15 cellular contexts compared by ENCODE assay signal in the genomic region with DNA sequence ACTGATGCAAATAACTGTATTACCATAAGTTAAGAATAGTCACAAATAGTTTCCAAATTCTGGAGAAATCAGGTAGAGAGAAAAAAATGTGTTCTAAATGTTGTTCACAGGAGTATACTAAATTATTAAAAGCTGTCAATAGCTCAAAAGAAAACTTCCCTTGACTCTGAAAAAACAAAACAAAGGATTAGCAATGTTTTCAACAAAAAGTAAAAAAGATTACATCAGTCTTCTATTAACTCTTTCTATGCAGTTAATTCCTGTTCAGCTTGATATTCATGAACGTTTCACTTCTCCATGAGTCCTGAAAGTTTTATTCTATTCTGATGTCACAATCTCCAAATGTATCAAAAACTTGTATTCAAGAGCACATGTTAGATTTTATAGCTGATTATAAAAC. TPM values are rescaled to one million over a fixed set of nuclear protein-coding genes. Genes with fewer than 3 reads are reported as not detected.
DNase-seq lines count a peak whose midpoint lies in the region; ATAC-seq and TF ChIP-seq lines count a peak whose summit lies in the region.
"Had no signal": no experiment of that assay in that cellular context is flagged by ENCODE, and none has a peak within 500 bp of the region (broad histone marks: within the 10 kb centered on the region; RNA-seq: fewer than 3 reads in every experiment).

No MANE protein-coding gene starts in this region.

- CTCF ChIA-PET in Caco-2 (lab: Charles Lee): interaction anchor here (2.0 kb wide), 1 partner anchor 22 kb away, joined by 7 read pairs; the partner anchor contains the start of gene FAF2
- CTCF ChIA-PET in PC-9 (lab: Charles Lee): no interaction called here
- CTCF ChIA-PET in OCI-LY7 (lab: Charles Lee; ENCODE audit: unreplicated experiment): interaction anchor here (1.3 kb wide), 1 partner anchor 9 kb away, joined by 3 read pairs; no protein-coding TSS in a partner anchor

- no peak for TF ChIP-seq CTCF in Caco-2 (IDR thresholded peaks at IDR 0.05; ENCODE audit: insufficient read depth in 1 of 2, low read depth in 1 of 2, low read length in 1 of 2, severe bottlenecking in 1 of 2, unreplicated experiment in 1 of 2)
- TF ChIP-seq CTCF in PC-9 (conservative IDR thresholded peaks at IDR 0.05): no peak
- TF ChIP-seq CTCF in OCI-LY7 (conservative IDR thresholded peaks at IDR 0.05; ENCODE audit: low read length): no peak

- POLR2A ChIA-PET in Caco-2 (lab: Charles Lee) (interaction anchor here (0.7 kb wide), 1 partner anchor 94 kb away, joined by 5 read pairs; no protein-coding TSS in a partner anchor), PC-9 (lab: Charles Lee; ENCODE audit: unreplicated experiment) (no interaction called here), OCI-LY7 (lab: Charles Lee) (no interaction called here)

- H3K9me2 ChIP-seq in PC-9 (ENCODE audit: insufficient read depth): no peaks in the 10 kb centered on the region
- no peaks in the 10 kb centered on the region for H3K9me2 ChIP-seq in OCI-LY7 (ENCODE audit: insufficient read depth, low read length)

- peaks cover 21% of the 10 kb centered on the region for H3K4me1 ChIP-seq in Caco-2
- peaks cover 59% of the 10 kb centered on the region for H3K4me1 ChIP-seq in PC-9 (replicated peaks; ENCODE audit: insufficient read depth)
- peaks cover 10% of the 10 kb centered on the region for H3K4me1 ChIP-seq in OCI-LY7 (ENCODE audit: insufficient read depth, low read length, poor library complexity, severe bottlenecking)

- ATAC-seq in stimulated activated naive B cell treated with anti-CD40 and anti-IgM and Interleukin-4, amounts not matched to agents 10 μg/mL and 1 μg/mL and 100 μg/mL, for 72 hours (replicated peaks): no peak
- ATAC-seq: GM23338 had no signal

- peak overlapping the region; percentile 76 for H3K27ac Mint-ChIP-seq in Caco-2 (ENCODE audit: unreplicated experiment)
- H3K27ac Mint-ChIP-seq in stimulated activated naive B cell treated with anti-CD40 and anti-IgM and Interleukin-4, amounts not matched to agents 10 μg/mL and 1 μg/mL and 100 μg/mL, for 72 hours: peak overlapping the region; percentile 6
- H3K27ac Mint-ChIP-seq: CD4-positive, alpha-beta T cell; GM23338 had no signal

- H3K27me3 ChIP-seq in Caco-2 (replicated peaks; ENCODE audit: control insufficient read depth, insufficient read depth, low read length): no peaks in the 10 kb centered on the region
- no peaks in the 10 kb centered on the region for H3K27me3 ChIP-seq in PC-9 (ENCODE audit: insufficient read depth, low read depth)
- H3K27me3 ChIP-seq: BLaER1 treated with 17β-estradiol and CSF1 and Interleukin-3, amounts not matched to agents 10 nM and 100 nM had no signal

- H3K79me2 ChIP-seq in PC-9 (ENCODE audit: low read depth) (no peaks in the 10 kb centered on the region), OCI-LY7 (ENCODE audit: insufficient read depth, low read depth, low read length) (no peaks in the 10 kb centered on the region)

- H3K4me1 Mint-ChIP-seq in Caco-2 (ENCODE audit: low read depth, unreplicated experiment): peaks cover 7% of the 10 kb centered on the region
- no peaks in the 10 kb centered on the region for H3K4me1 Mint-ChIP-seq in stimulated activated naive B cell treated with anti-CD40 and anti-IgM and Interleukin-4, amounts not matched to agents 10 μg/mL and 1 μg/mL and 100 μg/mL, for 72 hours
- H3K4me1 Mint-ChIP-seq: GM23338 had no signal

- H4K20me1 ChIP-seq in PC-9 (ENCODE audit: insufficient read depth) (no peaks in the 10 kb centered on the region), OCI-LY7 (ENCODE audit: insufficient read depth, low read length) (no peaks in the 10 kb centered on the region)
- H4K20me1 ChIP-seq: BLaER1 treated with 17β-estradiol and CSF1 and Interleukin-3, amounts not matched to agents 10 nM and 100 nM had no signal

- peaks cover 35% of the 10 kb centered on the region for H3F3A ChIP-seq in PC-9 (ENCODE audit: insufficient read depth, low read depth)

- H3K9me3 ChIP-seq in Caco-2 (no peaks in the 10 kb centered on the region), PC-9 (ENCODE audit: insufficient read depth, low read depth) (peaks cover 22% of the 10 kb centered on the region), OCI-LY7 (ENCODE audit: low read length) (peaks cover 29% of the 10 kb centered on the region)

- DNase-seq in Caco-2 (no peak), PC-9 (no peak), epithelial cell of prostate (ENCODE audit: low read depth, low spot score) (no peak), OCI-LY7 (ENCODE audit: low spot score) (no peak), SW 1271 (lab: John Stamatoyannopoulos, UW) (no peak), NCI-H524 treated with DMSO at 0.1 percent for 48 hours (lab: John Stamatoyannopoulos, UW) (no peak)
- DNase-seq in stimulated activated naive B cell treated with anti-CD40 and anti-IgM and Interleukin-4, amounts not matched to agents 10 μg/mL and 1 μg/mL and 100 μg/mL, for 72 hours: no peak
- DNase-seq: ACHN; CD4-positive, alpha-beta T cell; DMS153; DMS79 treated with DMSO at 0.1 percent for 48 hours; EL; H7 had no signal

- no peak overlapping the region for H3K4me3 Mint-ChIP-seq in Caco-2 (ENCODE audit: unreplicated experiment)
- no peak overlapping the region for H3K4me3 Mint-ChIP-seq in stimulated activated naive B cell treated with anti-CD40 and anti-IgM and Interleukin-4, amounts not matched to agents 10 μg/mL and 1 μg/mL and 100 μg/mL, for 72 hours
- H3K4me3 Mint-ChIP-seq: CD4-positive, alpha-beta T cell; GM23338 had no signal

- H3K4me3 ChIP-seq in Caco-2 (ENCODE audit: low read depth, low read length): no peak overlapping the region
- H3K4me3 ChIP-seq in PC-9: no peak overlapping the region
- no peak overlapping the region for H3K4me3 ChIP-seq in OCI-LY7 (ENCODE audit: low read depth, low read length, poor library complexity, severe bottlenecking)
- H3K4me3 ChIP-seq: BLaER1 treated with 17β-estradiol and CSF1 and Interleukin-3, amounts not matched to agents 10 nM and 100 nM; GM23338 had no signal

- H3K27me3 Mint-ChIP-seq in Caco-2 (ENCODE audit: insufficient read depth, unreplicated experiment): no peaks in the 10 kb centered on the region
- H3K27me3 Mint-ChIP-seq in stimulated activated naive B cell treated with anti-CD40 and anti-IgM and Interleukin-4, amounts not matched to agents 10 μg/mL and 1 μg/mL and 100 μg/mL, for 72 hours: peaks cover 0 to 17% of the 10 kb centered on the region in 2 donors

- no TSS peak for BruUV-seq in Caco-2 (replicated peaks; lab: Mats Ljungman, UMichigan)
- BruUV-seq in PC-9 (replicated peaks; lab: Mats Ljungman, UMichigan): no TSS peak
- BruUV-seq in OCI-LY7 (replicated peaks; lab: Mats Ljungman, UMichigan): no TSS peak

- H3K36me3 Mint-ChIP-seq in Caco-2 (ENCODE audit: insufficient read depth, unreplicated experiment): peaks cover 6% of the 10 kb centered on the region
- peaks cover 0 to 3% of the 10 kb centered on the region in 2 donors for H3K36me3 Mint-ChIP-seq in stimulated activated naive B cell treated with anti-CD40 and anti-IgM and Interleukin-4, amounts not matched to agents 10 μg/mL and 1 μg/mL and 100 μg/mL, for 72 hours

- intact Hi-C loops in Caco-2 (cut with micrococcal nuclease; ENCODE audit: unreplicated experiment): no loop called here
- intact Hi-C loops in PC-9 (cut with micrococcal nuclease; ENCODE audit: unreplicated experiment): no loop called here
- intact Hi-C loops in OCI-LY7 (cut with micrococcal nuclease; ENCODE audit: unreplicated experiment): no loop called here

- peaks cover 10% of the 10 kb centered on the region for H3K9me3 Mint-ChIP-seq in Caco-2 (ENCODE audit: unreplicated experiment)
- peaks cover 4 to 5% of the 10 kb centered on the region in 2 donors for H3K9me3 Mint-ChIP-seq in stimulated activated naive B cell treated with anti-CD40 and anti-IgM and Interleukin-4, amounts not matched to agents 10 μg/mL and 1 μg/mL and 100 μg/mL, for 72 hours
- H3K9me3 Mint-ChIP-seq: CD4-positive, alpha-beta T cell had no signal

- H3K27ac ChIP-seq in PC-9: peak overlapping the region; percentile 92
- H3K27ac ChIP-seq in epithelial cell of prostate: peak overlapping the region; percentile 18
- no peak overlapping the region for H3K27ac ChIP-seq in OCI-LY7 (ENCODE audit: low read depth, low read length, poor library complexity, severe bottlenecking)
- H3K27ac ChIP-seq: BLaER1 treated with 17β-estradiol and CSF1 and Interleukin-3, amounts not matched to agents 10 nM and 100 nM had no signal

- no peak overlapping the region for H2AFZ ChIP-seq in PC-9
- no peak overlapping the region for H2AFZ ChIP-seq in OCI-LY7 (ENCODE audit: low read length)
- H2AFZ ChIP-seq: GM23338 had no signal

- no peaks in the 10 kb centered on the region for H3K36me3 ChIP-seq in Caco-2 (ENCODE audit: control insufficient read depth, insufficient read depth, low read length)
- H3K36me3 ChIP-seq in PC-9 (ENCODE audit: low read depth): no peaks in the 10 kb centered on the region
- no peaks in the 10 kb centered on the region for H3K36me3 ChIP-seq in OCI-LY7 (ENCODE audit: insufficient read depth, low read length)

- peak overlapping the region; percentile 42 for H3K4me2 ChIP-seq in PC-9
- H3K4me2 ChIP-seq in OCI-LY7 (ENCODE audit: low read length): no peak overlapping the region
- H3K4me2 ChIP-seq: BLaER1 treated with 17β-estradiol and CSF1 and Interleukin-3, amounts not matched to agents 10 nM and 100 nM; GM23338 had no signal

RNA-seq across cellular contexts. Expression of gene CLTB, which starts 9.5 kb away (rescaled TPM):
- total RNA-seq in Caco-2 (2022) (78.9 and 80.0 TPM in 2 replicates), PC-9 (2021) (123 and 126 TPM in 2 replicates), OCI-LY7 (2022) (44.5 and 53.0 TPM in 2 replicates)
- total RNA-seq in OCI-LY7 (2014; rRNA removed; shearing (Covaris generic)): 53.4 and 69.2 TPM in 2 replicates

RNA-seq across cellular contexts. Expression of gene FAF2, which starts 22.4 kb away (rescaled TPM):
- total RNA-seq in Caco-2 (2022) (55.5 and 57.9 TPM in 2 replicates), PC-9 (2021) (41.2 and 59.7 TPM in 2 replicates), OCI-LY7 (2022) (46.4 and 49.7 TPM in 2 replicates)
- total RNA-seq in OCI-LY7 (2014; rRNA removed; shearing (Covaris generic)): 27.9 and 36.9 TPM in 2 replicates

RNA-seq across cellular contexts. Expression of gene HIGD2A, which starts 37.2 kb away (rescaled TPM):
- total RNA-seq in Caco-2 (2022) (110 and 118 TPM in 2 replicates), PC-9 (2021) (133 and 149 TPM in 2 replicates), OCI-LY7 (2022) (145 and 155 TPM in 2 replicates)
- total RNA-seq in OCI-LY7 (2014; rRNA removed; shearing (Covaris generic)): 140 and 223 TPM in 2 replicates

RNA-seq across cellular contexts. Expression of gene NOP16, which starts 37.4 kb away (rescaled TPM):
- total RNA-seq in Caco-2 (2022): 48.0 and 56.4 TPM in 2 replicates
- total RNA-seq in PC-9 (2021): 31.5 and 35.8 TPM in 2 replicates
- total RNA-seq in OCI-LY7 (2014; rRNA removed; shearing (Covaris generic)): 83.8 and 91.5 TPM in 2 replicates
- total RNA-seq in OCI-LY7 (2022): 63.8 and 86.4 TPM in 2 replicates
